In the genomic region with DNA sequence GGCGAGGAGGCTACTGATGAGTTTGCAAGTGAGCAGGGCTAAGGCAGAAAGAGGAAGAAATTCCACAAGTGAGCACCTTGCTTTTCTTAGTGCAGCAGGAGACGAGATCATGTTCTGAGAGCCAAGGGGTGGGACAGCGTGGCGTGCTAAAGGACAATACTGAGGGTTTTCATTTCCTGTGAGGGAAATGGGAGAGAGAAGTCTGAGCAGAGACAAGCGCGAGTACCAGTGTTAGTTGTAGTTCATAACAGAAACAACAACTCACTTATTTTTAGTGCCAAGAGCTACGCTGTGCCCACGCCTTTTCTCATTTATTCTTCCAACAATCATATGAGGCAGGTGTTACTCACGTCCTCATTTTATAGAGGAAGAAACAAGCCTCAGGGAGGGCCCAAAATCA, we compare ENCODE assay signal across 24 cellular contexts. TPM values are rescaled to one million over a fixed set of nuclear protein-coding genes. Genes with fewer than 3 reads are reported as not detected.
DNase-seq lines count a peak whose midpoint lies in the region; ATAC-seq, FAIRE-seq and TF ChIP-seq lines count a peak whose summit lies in the region.
"Had no signal": no experiment of that assay in that cellular context is flagged by ENCODE, and none has a peak within 500 bp of the region (broad histone marks: within the 10 kb centered on the region; RNA-seq: fewer than 3 reads in every experiment).

No MANE protein-coding gene starts in this region.

- TF ChIP-seq POLR2A in H54 (IDR thresholded peaks at IDR 0.05; ENCODE audit: low read depth, low read length) = no peak

- no peak overlapping the region for H2AFZ ChIP-seq in osteoblast (ENCODE audit: low read length)
- H2AFZ ChIP-seq: GM23248, PC-9 had no signal

- peaks cover 28% of the 10 kb centered on the region for H3K27me3 Mint-ChIP-seq in activated T-helper 17 cell treated with anti-CD3 and anti-CD28 coated beads, Interleukin-2, amount 50 U/mL, for 72 hours

- no peaks in the 10 kb centered on the region for H3K36me3 ChIP-seq in osteoblast (ENCODE audit: insufficient read depth, low read length)
- H3K36me3 ChIP-seq: BE2C, SJSA1 had no signal

- H3K4me1 Mint-ChIP-seq in activated T-helper 17 cell treated with anti-CD3 and anti-CD28 coated beads, Interleukin-2, amount 50 U/mL, for 72 hours = peaks cover 5% of the 10 kb centered on the region
- peaks cover 6% of the 10 kb centered on the region for H3K4me1 Mint-ChIP-seq in stimulated activated effector memory CD8-positive, alpha-beta T cell treated with anti-CD3 and anti-CD28 coated beads, Interleukin-12 subunit alpha, Interleukin-12 subunit beta, amount 100 ng/mL, for 72 hours

- no peak for FAIRE-seq in H54 (lab: Jason Lieb, UNC)
- FAIRE-seq: HepG2 had no signal

- ATAC-seq in activated naive CD4-positive, alpha-beta T cell treated with anti-CD3 and anti-CD28 coated beads, Interleukin-2, amount 50 U/mL, for 72 hours = peak; percentile 13 to 65
- ATAC-seq in GM18517 (IDR thresholded peaks at IDR 0.05; ENCODE audit: unreplicated experiment) (peak; percentile 56), HG03442 (IDR thresholded peaks at IDR 0.05; ENCODE audit: unreplicated experiment) (no peak)
- peak; percentile 67 for ATAC-seq in activated T-helper 17 cell treated with anti-CD3 and anti-CD28 coated beads, Interleukin-2, amount 50 U/mL, for 72 hours (replicated peaks)
- ATAC-seq in stimulated activated effector memory CD8-positive, alpha-beta T cell treated with anti-CD3 and anti-CD28 coated beads, Interleukin-12 subunit alpha, Interleukin-12 subunit beta, amount 100 ng/mL, for 72 hours = peak; percentile 14
- ATAC-seq: HepG2 had no signal

- no peaks in the 10 kb centered on the region for H3K36me3 Mint-ChIP-seq in activated naive CD4-positive, alpha-beta T cell treated with anti-CD3 and anti-CD28 coated beads, Interleukin-2, amount 50 U/mL, for 72 hours
- no peaks in the 10 kb centered on the region for H3K36me3 Mint-ChIP-seq in activated T-helper 17 cell treated with anti-CD3 and anti-CD28 coated beads, Interleukin-2, amount 50 U/mL, for 72 hours (ENCODE audit: low read depth)
- H3K36me3 Mint-ChIP-seq in stimulated activated effector memory CD8-positive, alpha-beta T cell treated with anti-CD3 and anti-CD28 coated beads, Interleukin-12 subunit alpha, Interleukin-12 subunit beta, amount 100 ng/mL, for 72 hours = no peaks in the 10 kb centered on the region
- H3K36me3 Mint-ChIP-seq: CD4-positive, alpha-beta memory T cell had no signal

- no peak overlapping the region for H3K4me3 Mint-ChIP-seq in activated T-helper 17 cell treated with anti-CD3 and anti-CD28 coated beads, Interleukin-2, amount 50 U/mL, for 72 hours
- H3K4me3 Mint-ChIP-seq in stimulated activated effector memory CD8-positive, alpha-beta T cell treated with anti-CD3 and anti-CD28 coated beads, Interleukin-12 subunit alpha, Interleukin-12 subunit beta, amount 100 ng/mL, for 72 hours = no peak overlapping the region
- H3K4me3 Mint-ChIP-seq: CD4-positive, alpha-beta memory T cell had no signal

- no peak overlapping the region for H3K27ac ChIP-seq in osteoblast (ENCODE audit: low read depth, low read length)
- H3K27ac ChIP-seq: GM23248, KMS-11, PC-9, SJSA1 had no signal

- no peaks in the 10 kb centered on the region for H4K20me1 ChIP-seq in osteoblast (ENCODE audit: insufficient read depth, low read length)

- peaks cover 0 to 5% of the 10 kb centered on the region in 2 donors for H3K9me3 Mint-ChIP-seq in activated naive CD4-positive, alpha-beta T cell treated with anti-CD3 and anti-CD28 coated beads, Interleukin-2, amount 50 U/mL, for 72 hours
- peaks cover 4% of the 10 kb centered on the region for H3K9me3 Mint-ChIP-seq in activated T-helper 17 cell treated with anti-CD3 and anti-CD28 coated beads, Interleukin-2, amount 50 U/mL, for 72 hours
- peaks cover 4% of the 10 kb centered on the region for H3K9me3 Mint-ChIP-seq in stimulated activated effector memory CD8-positive, alpha-beta T cell treated with anti-CD3 and anti-CD28 coated beads, Interleukin-12 subunit alpha, Interleukin-12 subunit beta, amount 100 ng/mL, for 72 hours

- no peak overlapping the region for H3K4me2 ChIP-seq in osteoblast (ENCODE audit: insufficient read depth, low read length)
- H3K4me2 ChIP-seq: KMS-11, PC-9 had no signal

- DNase-seq in activated naive CD4-positive, alpha-beta T cell treated with anti-CD3 and anti-CD28 coated beads, Interleukin-2, amount 50 U/mL, for 72 hours (ENCODE audit: low spot score in 2 of 2) = no peak
- DNase-seq in activated naive CD4-positive, alpha-beta T cell treated with anti-CD3 and anti-CD28 coated beads, Interleukin-2, amount 50 U/mL, for 16 hours = no peak
- no peak for DNase-seq in stimulated activated effector memory CD8-positive, alpha-beta T cell treated with anti-CD3 and anti-CD28 coated beads, Interleukin-12 subunit alpha, Interleukin-12 subunit beta, amount 100 ng/mL, for 72 hours (ENCODE audit: low spot score in 2 of 2)
- DNase-seq in H54 (ENCODE audit: insufficient read length, low spot score) (no peak), osteoblast (ENCODE audit: insufficient read length, low spot score, missing footprints) (no peak)
- DNase-seq: BE2C; CD4-positive, alpha-beta memory T cell; GF-D8; GM23248; HCEC 1CT; NCI-H1048; NCI-H1436; NCI-H1930; NCI-H226; NCI-H524; NCI-H82; PC-9 had no signal

- no peak for TF ChIP-seq CTCF in osteoblast (IDR thresholded peaks at IDR 0.05; ENCODE audit: extremely low read depth, low read depth, low read length)

- peaks cover 10% of the 10 kb centered on the region for H3K27me3 ChIP-seq in osteoblast (ENCODE audit: insufficient read depth, low read length)
- H3K27me3 ChIP-seq: BE2C, SJSA1 had no signal

- H3K27ac Mint-ChIP-seq in activated naive CD4-positive, alpha-beta T cell treated with anti-CD3 and anti-CD28 coated beads, Interleukin-2, amount 50 U/mL, for 72 hours = no peak overlapping the region
- H3K27ac Mint-ChIP-seq in activated T-helper 17 cell treated with anti-CD3 and anti-CD28 coated beads, Interleukin-2, amount 50 U/mL, for 72 hours = no peak overlapping the region
- H3K27ac Mint-ChIP-seq in stimulated activated effector memory CD8-positive, alpha-beta T cell treated with anti-CD3 and anti-CD28 coated beads, Interleukin-12 subunit alpha, Interleukin-12 subunit beta, amount 100 ng/mL, for 72 hours = no peak overlapping the region
- H3K27ac Mint-ChIP-seq: CD4-positive, alpha-beta memory T cell had no signal

- peaks cover 6% of the 10 kb centered on the region for H3K4me1 ChIP-seq in osteoblast (ENCODE audit: insufficient read depth, low read length)
- H3K4me1 ChIP-seq: BE2C, SJSA1 had no signal

- no peaks in the 10 kb centered on the region for H3K9me3 ChIP-seq in osteoblast (ENCODE audit: low read depth, low read length)
- H3K9me3 ChIP-seq: BE2C, SJSA1 had no signal

- H3K79me2 ChIP-seq in osteoblast (ENCODE audit: insufficient read depth, low read length) = no peaks in the 10 kb centered on the region

- H3K4me3 ChIP-seq in osteoblast (ENCODE audit: insufficient read depth, low read length) = no peak overlapping the region
- H3K4me3 ChIP-seq: GM23248, PC-9, SJSA1 had no signal

RNA-seq across cellular contexts. Expression of gene SPACA3, which starts 2.3 kb away (rescaled TPM):
- total RNA-seq in activated naive CD4-positive, alpha-beta T cell treated with anti-CD3 and anti-CD28 coated beads, Interleukin-2, amount 50 U/mL, for 72 hours = not detected
- total RNA-seq in activated T-helper 17 cell treated with anti-CD3 and anti-CD28 coated beads, Interleukin-2, amount 50 U/mL, for 72 hours = under 1 TPM in 1 of 2 donors, not detected in 1; 0.56 TPM
- not detected in 2 replicates for total RNA-seq in osteoblast
- total RNA-seq: A172; CD4-positive, alpha-beta memory T cell; GM23248; HepG2; PC-9; SJSA1 had no signal
